18 cellular contexts compared by ENCODE assay signal in the genomic region with DNA sequence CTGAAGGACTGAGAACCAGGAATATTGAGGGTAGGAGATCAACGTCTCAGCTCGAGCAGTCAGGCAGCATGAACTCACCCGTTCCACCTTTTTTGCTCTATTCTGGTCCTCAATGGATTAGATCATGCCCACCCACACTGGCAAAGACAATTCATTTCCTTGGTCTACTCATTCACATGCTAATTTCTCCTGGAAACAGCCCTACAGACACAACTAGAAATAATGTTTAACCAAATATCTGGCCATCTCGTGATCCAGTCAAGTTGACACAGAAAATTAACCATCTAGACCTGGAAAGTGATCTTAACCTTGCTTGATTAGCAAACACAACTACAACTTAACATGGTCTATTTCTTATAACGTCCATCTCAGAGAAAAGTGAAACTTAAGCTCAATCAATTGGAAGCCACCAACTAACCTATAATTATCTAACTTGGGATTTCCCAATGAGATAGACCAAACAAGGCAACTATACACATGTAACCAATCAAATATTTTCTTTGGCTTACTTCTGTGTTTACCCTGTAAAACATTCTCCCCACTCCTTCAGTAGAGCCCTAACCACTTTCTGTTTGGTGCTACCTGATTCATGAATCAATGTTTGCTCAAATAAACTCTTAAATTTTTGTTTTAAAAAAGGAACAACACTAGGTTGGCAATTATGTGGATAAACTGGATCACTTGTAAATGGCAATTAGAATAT.
DNase-seq lines count a peak whose midpoint lies in the region; ATAC-seq, FAIRE-seq and TF ChIP-seq lines count a peak whose summit lies in the region.
"Had no signal": no experiment of that assay in that cellular context is flagged by ENCODE, and none has a peak within 500 bp of the region (broad histone marks: within the 10 kb centered on the region; RNA-seq: fewer than 3 reads in every experiment).

No MANE protein-coding gene starts in this region.

- no peak for TF ChIP-seq CTCF in A549 (IDR thresholded peaks at IDR 0.05)

- TF ChIP-seq RAD21 in A549 (conservative IDR thresholded peaks at IDR 0.05 in 1 of 2, IDR thresholded peaks at IDR 0.05 in 1 of 2), result no peak

- DNase-seq in A549 (ENCODE audit: low read depth in 1 of 2, low spot score in 1 of 2), result no peak
- DNase-seq in NCI-H2029 (lab: John Stamatoyannopoulos, UW), result peak; percentile 35
- peak; percentile 16 for DNase-seq in astrocyte of the hippocampus (ENCODE audit: low read depth, low spot score)
- DNase-seq in kidney tubule cell (ENCODE audit: low spot score), result peak; percentile 54
- no peak for DNase-seq in GM19239 (ENCODE audit: insufficient read length, low spot score)
- DNase-seq in activated CD4-positive, alpha-beta memory T cell treated with anti-CD3 and anti-CD28 coated beads for 36 hours, result no peak
- no peak for DNase-seq in medulla oblongata (ENCODE audit: extremely low spot score)
- DNase-seq in substantia nigra (lab: John Stamatoyannopoulos, UW), result no peak
- DNase-seq: COR-L47, DND-41, GDM1, Kasumi-1, NCI-H1436, NCI-H2081 treated with DMSO at 0.1 percent for 48 hours, NCI-H524 had no signal

- H3K36me3 Mint-ChIP-seq in activated CD4-positive, alpha-beta memory T cell treated with anti-CD3 and anti-CD28 coated beads for 36 hours, result no peaks in the 10 kb centered on the region

- WGBS in A549 (ENCODE audit: missing lambda C conversion rate), result 35% methylated on average over 5 of the region's 5 CpGs

- H3K9me3 ChIP-seq in A549, result no peaks in the 10 kb centered on the region

- ATAC-seq in A549, result no peak

- H3K27ac Mint-ChIP-seq in activated CD4-positive, alpha-beta memory T cell treated with anti-CD3 and anti-CD28 coated beads for 36 hours, result no peak overlapping the region

- H3K4me1 Mint-ChIP-seq in activated CD4-positive, alpha-beta memory T cell treated with anti-CD3 and anti-CD28 coated beads for 36 hours (ENCODE audit: low read depth), result no peaks in the 10 kb centered on the region

- no peaks in the 10 kb centered on the region for H3K27me3 Mint-ChIP-seq in activated CD4-positive, alpha-beta memory T cell treated with anti-CD3 and anti-CD28 coated beads for 36 hours

- no peaks in the 10 kb centered on the region for H3K4me1 ChIP-seq in A549

- no peak for TF ChIP-seq EP300 in A549 (IDR thresholded peaks at IDR 0.05)

- no peaks in the 10 kb centered on the region for H3K9me3 Mint-ChIP-seq in activated CD4-positive, alpha-beta memory T cell treated with anti-CD3 and anti-CD28 coated beads for 36 hours

- intact Hi-C loops in activated CD4-positive, alpha-beta memory T cell treated with anti-CD3 and anti-CD28 coated beads for 36 hours (cut with micrococcal nuclease), result no loop called here

- CTCF ChIA-PET in A549 (lab: Yijun Ruan, JAX), result no interaction called here
- CTCF ChIA-PET in activated CD4-positive, alpha-beta memory T cell treated with anti-CD3 and anti-CD28 coated beads for 36 hours (lab: Charles Lee), result no interaction called here

- FAIRE-seq in A549 (lab: Jason Lieb, UNC) (peak; percentile 88), GM19239 (lab: Jason Lieb, UNC) (no peak)
- FAIRE-seq: A204.1, H54 had no signal

- H3K4me3 Mint-ChIP-seq in activated CD4-positive, alpha-beta memory T cell treated with anti-CD3 and anti-CD28 coated beads for 36 hours, result no peak overlapping the region

- POLR2A ChIA-PET in A549 (lab: Yijun Ruan, JAX), result no interaction called here
- POLR2A ChIA-PET in activated CD4-positive, alpha-beta memory T cell treated with anti-CD3 and anti-CD28 coated beads for 36 hours (lab: Charles Lee), result no interaction called here

- no peak overlapping the region for H3K4me3 ChIP-seq in A549

- no peak overlapping the region for H3K27ac ChIP-seq in A549
- no peak overlapping the region for H3K27ac ChIP-seq in substantia nigra (ENCODE audit: low read depth, low read length, poor library complexity, severe bottlenecking)
- H3K27ac ChIP-seq: C4-2B had no signal

- no peak overlapping the region for H3K4me2 ChIP-seq in A549

- TF ChIP-seq POLR2A in A549 (IDR thresholded peaks at IDR 0.05; ENCODE audit: low read length), result no peak

TF ChIP-seq in A549, 52 proteins besides CTCF, POLR2A, EP300 and RAD21:
- no peak for TF ChIP-seq ZSCAN20 (CRISPR knock-in tag; IDR thresholded peaks at IDR 0.05)
- TF ChIP-seq TP53 (CRISPR knock-in tag; IDR thresholded peaks at IDR 0.05), result no peak
- TF ChIP-seq MAFK (IDR thresholded peaks at IDR 0.05; ENCODE audit: partially characterized antibody), result no peak
- TF ChIP-seq RARB (CRISPR knock-in tag; IDR thresholded peaks at IDR 0.05), result no peak
- TF ChIP-seq ZNF302 (CRISPR knock-in tag; IDR thresholded peaks at IDR 0.05), result no peak
- no peak for TF ChIP-seq TFCP2L1 (CRISPR knock-in tag; IDR thresholded peaks at IDR 0.05)
- no peak for TF ChIP-seq RCOR1 (IDR thresholded peaks at IDR 0.05; ENCODE audit: low read depth, low read length)
- no peak for TF ChIP-seq JUNB (IDR thresholded peaks at IDR 0.05)
- TF ChIP-seq ZC3H11A (IDR thresholded peaks at IDR 0.05), result no peak
- TF ChIP-seq FOSB (CRISPR knock-in tag; IDR thresholded peaks at IDR 0.05), result no peak
- no peak for TF ChIP-seq EHF (CRISPR knock-in tag; IDR thresholded peaks at IDR 0.05)
- TF ChIP-seq EHMT2 (IDR thresholded peaks at IDR 0.05; ENCODE audit: low read depth), result no peak
- no peak for TF ChIP-seq FOSL2 (IDR thresholded peaks at IDR 0.05)
- no peak for TF ChIP-seq FOSL2 (CRISPR knock-in tag; IDR thresholded peaks at IDR 0.05)
- TF ChIP-seq BHLHE40 (IDR thresholded peaks at IDR 0.05; ENCODE audit: low read depth, low read length), result no peak
- TF ChIP-seq CEBPB (IDR thresholded peaks at IDR 0.05), result no peak
- TF ChIP-seq ELK1 (IDR thresholded peaks at IDR 0.05; ENCODE audit: low read depth, low read length), result no peak
- no peak for TF ChIP-seq CHD4 (IDR thresholded peaks at IDR 0.05; ENCODE audit: borderline replicate concordance)
- no peak for TF ChIP-seq KDM5A (IDR thresholded peaks at IDR 0.05)

Comparison
In these comparisons a context has a peak if more than half of its experiments do, and no peak if none do; other contexts are left out.
1. DNase-seq: peak in NCI-H2029 (single experiment), astrocyte of the hippocampus (single experiment) and kidney tubule cell (single experiment); none in A549 (0 of 2), GM19239 (single experiment), activated CD4-positive, alpha-beta memory T cell treated with anti-CD3 and anti-CD28 coated beads for 36 hours (single experiment), medulla oblongata (single experiment) and substantia nigra (0 of 49).